In the genomic region with DNA sequence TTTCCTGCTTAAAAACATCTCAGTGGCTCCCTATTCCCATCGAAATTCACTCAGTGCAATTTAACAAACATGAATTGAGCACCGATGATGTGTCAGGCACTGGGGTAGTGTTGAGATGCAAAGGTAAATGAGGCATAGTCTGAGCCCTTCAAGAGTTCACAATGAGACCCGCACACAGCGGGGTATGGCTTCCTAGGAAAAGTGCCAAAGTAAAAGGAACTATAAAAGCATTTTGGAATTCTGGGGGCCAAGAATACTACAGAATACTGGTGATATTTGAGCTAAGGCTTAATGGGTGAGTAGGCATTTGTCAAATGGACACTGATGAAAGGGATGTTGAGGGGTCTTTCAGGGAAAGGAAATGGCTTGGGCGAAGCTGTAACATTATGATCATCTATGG, we compare ENCODE assay signal across 22 cellular contexts.
DNase-seq lines count a peak whose midpoint lies in the region; ATAC-seq, FAIRE-seq and TF ChIP-seq lines count a peak whose summit lies in the region.
"Had no signal": no experiment of that assay in that cellular context is flagged by ENCODE, and none has a peak within 500 bp of the region (broad histone marks: within the 10 kb centered on the region; RNA-seq: fewer than 3 reads in every experiment).

No MANE protein-coding gene starts in this region.

- FAIRE-seq in RCC 7860 (lab: Jason Lieb, UNC): no peak
- FAIRE-seq: A549, D721Med, G401.6, GM12892, GM19239 had no signal

- intact Hi-C loops in posterior vena cava (cut with DNase I): no loop called here

- no peak for TF ChIP-seq RAD21 in Ishikawa (IDR thresholded peaks at IDR 0.05; ENCODE audit: low read depth)

- DNase-seq in DMS79 (lab: John Stamatoyannopoulos, UW): peak; percentile 75
- peak; percentile 7 for DNase-seq in posterior vena cava (ENCODE audit: low spot score)
- DNase-seq in RCC 7860 (ENCODE audit: low spot score): no peak
- no peak for DNase-seq in NCI-H1092 treated with DMSO at 0.1 percent for 48 hours (lab: John Stamatoyannopoulos, UW)
- DNase-seq: 8988T; ACHN; AML-193; BE2C; CD4-positive, alpha-beta T cell; CD8-positive, alpha-beta memory T cell; DMS 273 treated with DMSO at 0.1 percent for 48 hours; DND-41; H9 had no signal

- ATAC-seq in GM19023 (IDR thresholded peaks at IDR 0.05; ENCODE audit: unreplicated experiment): no peak
- ATAC-seq: A549, GM23338, HCT116 had no signal

- peak; percentile 42; the same call in 1 of the 2 replicates for TF ChIP-seq EP300 in Ishikawa (IDR thresholded peaks at IDR 0.05; ENCODE audit: borderline replicate concordance)

TF ChIP-seq in Ishikawa, 13 proteins besides CTCF, POLR2A, EP300 and RAD21:
- TF ChIP-seq CEBPB (IDR thresholded peaks at IDR 0.05) (no peak), CREB1 (IDR thresholded peaks at IDR 0.05; ENCODE audit: low read depth) (no peak), NFIC (IDR thresholded peaks at IDR 0.05) (peak; percentile 50; the same call in 1 of the 2 replicates), TAF1 (IDR thresholded peaks at IDR 0.05; ENCODE audit: low read depth) (no peak), FOXM1 (IDR thresholded peaks at IDR 0.05; ENCODE audit: borderline replicate concordance, low read depth) (no peak), YY1 (IDR thresholded peaks at IDR 0.05; ENCODE audit: low read depth) (no peak), REST (IDR thresholded peaks at IDR 0.05; ENCODE audit: low read depth) (no peak), ZBTB7A (IDR thresholded peaks at IDR 0.05; ENCODE audit: low read depth) (no peak), TCF12 (IDR thresholded peaks at IDR 0.05; ENCODE audit: low read depth) (0 out of 2 replicates have a peak, but pooled peaks have one; percentile 50)

Comparison
In these comparisons a context has a peak if more than half of its experiments do, and no peak if none do; other contexts are left out.
1. DNase-seq: peak in DMS79 (single experiment) and posterior vena cava (single experiment); none in RCC 7860 (single experiment) and NCI-H1092 treated with DMSO at 0.1 percent for 48 hours (single experiment).